Comparison of ENCODE assay signal across 10 cellular contexts in the genomic region with DNA sequence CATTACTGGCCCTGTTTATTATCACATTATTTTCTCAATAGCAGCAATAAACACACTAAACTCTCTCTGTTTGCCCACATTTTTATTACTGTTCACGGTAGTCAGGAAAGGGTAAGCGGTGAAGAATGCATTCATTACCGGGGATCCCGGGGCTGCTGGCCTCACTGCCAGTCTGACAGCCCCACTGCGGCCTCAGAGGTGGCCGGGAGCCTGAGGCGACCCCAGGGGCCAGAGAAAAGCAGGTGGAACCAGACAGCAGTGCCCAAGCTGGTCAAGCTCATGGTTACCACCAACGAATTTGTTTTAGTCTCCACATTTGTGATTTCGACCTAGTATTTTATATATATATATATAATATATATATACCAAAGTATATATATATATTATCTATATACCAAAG.
"Had no signal": no experiment of that assay in that cellular context is flagged by ENCODE, and none has a peak within 500 bp of the region (broad histone marks: within the 10 kb centered on the region; RNA-seq: fewer than 3 reads in every experiment).

No MANE protein-coding gene starts in this region.

- FAIRE-seq: H1, H54 had no signal

- H3K4me2 ChIP-seq: GM23338 had no signal

- H3K4me3 Mint-ChIP-seq: GM23338, H9, HFFc6 had no signal

- H3K36me3 ChIP-seq: HAP-1 had no signal

- H3K4me3 ChIP-seq: GM23248, GM23338, HAP-1 had no signal

- H3K4me1 Mint-ChIP-seq: GM23338, H9 had no signal

- DNase-seq: GM23248, GOT3, H7, H9, HCEC 1CT, HFFc6 had no signal

- H3K4me1 ChIP-seq: HAP-1 had no signal

- H3K9me3 Mint-ChIP-seq: GM23338, H9 had no signal

- H2AFZ ChIP-seq: GM23248, GM23338 had no signal

- H3K27ac Mint-ChIP-seq: GM23338, H9, HFFc6 had no signal

- H3K9me3 ChIP-seq: HAP-1 had no signal

- H3K27ac ChIP-seq: GM23248 had no signal

- H3K9ac ChIP-seq: GM23248 had no signal
